In genomic region chr11:120335928-120336640, GRCh38 we compare ENCODE assay signal across 1 cellular context.
A peak's percentile ranks its signal among the peaks of the same experiment; 100 is the strongest.
TF ChIP-seq lines count a peak whose summit lies in the region.

A gene with protein sequence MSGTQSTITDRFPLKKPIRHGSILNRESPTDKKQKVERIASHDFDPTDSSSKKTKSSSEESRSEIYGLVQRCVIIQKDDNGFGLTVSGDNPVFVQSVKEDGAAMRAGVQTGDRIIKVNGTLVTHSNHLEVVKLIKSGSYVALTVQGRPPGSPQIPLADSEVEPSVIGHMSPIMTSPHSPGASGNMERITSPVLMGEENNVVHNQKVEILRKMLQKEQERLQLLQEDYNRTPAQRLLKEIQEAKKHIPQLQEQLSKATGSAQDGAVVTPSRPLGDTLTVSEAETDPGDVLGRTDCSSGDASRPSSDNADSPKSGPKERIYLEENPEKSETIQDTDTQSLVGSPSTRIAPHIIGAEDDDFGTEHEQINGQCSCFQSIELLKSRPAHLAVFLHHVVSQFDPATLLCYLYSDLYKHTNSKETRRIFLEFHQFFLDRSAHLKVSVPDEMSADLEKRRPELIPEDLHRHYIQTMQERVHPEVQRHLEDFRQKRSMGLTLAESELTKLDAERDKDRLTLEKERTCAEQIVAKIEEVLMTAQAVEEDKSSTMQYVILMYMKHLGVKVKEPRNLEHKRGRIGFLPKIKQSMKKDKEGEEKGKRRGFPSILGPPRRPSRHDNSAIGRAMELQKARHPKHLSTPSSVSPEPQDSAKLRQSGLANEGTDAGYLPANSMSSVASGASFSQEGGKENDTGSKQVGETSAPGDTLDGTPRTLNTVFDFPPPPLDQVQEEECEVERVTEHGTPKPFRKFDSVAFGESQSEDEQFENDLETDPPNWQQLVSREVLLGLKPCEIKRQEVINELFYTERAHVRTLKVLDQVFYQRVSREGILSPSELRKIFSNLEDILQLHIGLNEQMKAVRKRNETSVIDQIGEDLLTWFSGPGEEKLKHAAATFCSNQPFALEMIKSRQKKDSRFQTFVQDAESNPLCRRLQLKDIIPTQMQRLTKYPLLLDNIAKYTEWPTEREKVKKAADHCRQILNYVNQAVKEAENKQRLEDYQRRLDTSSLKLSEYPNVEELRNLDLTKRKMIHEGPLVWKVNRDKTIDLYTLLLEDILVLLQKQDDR (N-terminal part only) (plus strand): TSS chr11:120336413. CDS start chr11:120337244, 831 bp downstream.

TF ChIP-seq in K562, 482 proteins besides CTCF, POLR2A, EP300 and RAD21 (continued from another document):
- TF ChIP-seq, protein P1, sequence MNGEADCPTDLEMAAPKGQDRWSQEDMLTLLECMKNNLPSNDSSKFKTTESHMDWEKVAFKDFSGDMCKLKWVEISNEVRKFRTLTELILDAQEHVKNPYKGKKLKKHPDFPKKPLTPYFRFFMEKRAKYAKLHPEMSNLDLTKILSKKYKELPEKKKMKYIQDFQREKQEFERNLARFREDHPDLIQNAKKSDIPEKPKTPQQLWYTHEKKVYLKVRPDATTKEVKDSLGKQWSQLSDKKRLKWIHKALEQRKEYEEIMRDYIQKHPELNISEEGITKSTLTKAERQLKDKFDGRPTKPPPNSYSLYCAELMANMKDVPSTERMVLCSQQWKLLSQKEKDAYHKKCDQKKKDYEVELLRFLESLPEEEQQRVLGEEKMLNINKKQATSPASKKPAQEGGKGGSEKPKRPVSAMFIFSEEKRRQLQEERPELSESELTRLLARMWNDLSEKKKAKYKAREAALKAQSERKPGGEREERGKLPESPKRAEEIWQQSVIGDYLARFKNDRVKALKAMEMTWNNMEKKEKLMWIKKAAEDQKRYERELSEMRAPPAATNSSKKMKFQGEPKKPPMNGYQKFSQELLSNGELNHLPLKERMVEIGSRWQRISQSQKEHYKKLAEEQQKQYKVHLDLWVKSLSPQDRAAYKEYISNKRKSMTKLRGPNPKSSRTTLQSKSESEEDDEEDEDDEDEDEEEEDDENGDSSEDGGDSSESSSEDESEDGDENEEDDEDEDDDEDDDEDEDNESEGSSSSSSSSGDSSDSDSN (IDR thresholded peaks at IDR 0.05; ENCODE audit: borderline replicate concordance in 1 of 2, low read depth in 2 of 2, low read length in 2 of 2) = peak; percentile 91 to 92; a peak in 3 of 4 replicates
- TF ChIP-seq CREBBP (IDR thresholded peaks at IDR 0.05; ENCODE audit: low read depth, low read length) (no peak), MAZ (CRISPR knock-in tag; conservative IDR thresholded peaks at IDR 0.05 in 1 of 2, IDR thresholded peaks at IDR 0.05 in 1 of 2) (peak; percentile 93 to 94), MEF2A (IDR thresholded peaks at IDR 0.05; ENCODE audit: control insufficient read depth, low read depth, low read length) (peak; percentile 60; the same call in 1 of the 2 replicates), PREB (CRISPR knock-in tag; IDR thresholded peaks at IDR 0.05) (no peak), KLF10 (CRISPR knock-in tag; IDR thresholded peaks at IDR 0.05) (no peak), HNRNPL (IDR thresholded peaks at IDR 0.05; ENCODE audit: low read depth, low read length) (peak; percentile 63), EP400 (IDR thresholded peaks at IDR 0.05) (peak; percentile 83), MCM7 (IDR thresholded peaks at IDR 0.05) (no peak), JUND (IDR thresholded peaks at IDR 0.05; ENCODE audit: borderline replicate concordance, low read depth, low read length) (peak; percentile 58), JUND (tag; IDR thresholded peaks at IDR 0.05; ENCODE audit: borderline replicate concordance, low read depth, low read length) (no peak; the same call in 2 of the 3 replicates), THRB (CRISPR knock-in tag; conservative IDR thresholded peaks at IDR 0.05) (no peak), TAF7 (tag; IDR thresholded peaks at IDR 0.05) (no peak), POLR2AphosphoS2 (IDR thresholded peaks at IDR 0.05; ENCODE audit: low read length) (no peak), EGR1 (conservative IDR thresholded peaks at IDR 0.05) (0 out of 2 replicates have a peak, but pooled peaks have one; percentile 3), GABPA (tag; conservative IDR thresholded peaks at IDR 0.05; ENCODE audit: low read depth) (peak; percentile 95), IRF2 (CRISPR knock-in tag; IDR thresholded peaks at IDR 0.05) (no peak), KLF13 (tag; IDR thresholded peaks at IDR 0.05; ENCODE audit: borderline replicate concordance, low read depth) (no peak), TCF3 (CRISPR knock-in tag; IDR thresholded peaks at IDR 0.05) (peak; percentile 38; the same call in 1 of the 2 replicates), ZNF316 (IDR thresholded peaks at IDR 0.05) (no peak)
